In genomic region chr10:32057041-32057372, GRCh38 we compare ENCODE assay signal across 8 cellular contexts. TPM values are rescaled to one million over a fixed set of nuclear protein-coding genes. Genes with fewer than 3 reads are reported as not detected.
DNase-seq lines count a peak whose midpoint lies in the region; ATAC-seq, FAIRE-seq and TF ChIP-seq lines count a peak whose summit lies in the region.

No MANE protein-coding gene starts in this region.

- peaks cover 3% of the 10 kb centered on the region; the same call in 1 of the 2 replicates for H3F3A ChIP-seq in SU-DHL-6 (ENCODE audit: insufficient read depth)

- no peaks in the 10 kb centered on the region for H3K9me2 ChIP-seq in SU-DHL-6 (replicated peaks; ENCODE audit: insufficient read depth, low read length)

- H3K9ac ChIP-seq in SU-DHL-6 (ENCODE audit: low read length) (peak overlapping the region; percentile 94), skeletal muscle tissue (ENCODE audit: low read depth in 1 of 3, low read length in 3 of 3) (peak overlapping the region; percentile 89 to 92 (median 92))

- DNase-seq in GM12892 (ENCODE audit: insufficient read length) (no peak), foreskin fibroblast (no peak), pons (ENCODE audit: low spot score) (no peak), omental fat pad (ENCODE audit: low spot score) (no peak)
- DNase-seq in effector CD4-positive, alpha-beta T cell, result no peak

- H3K4me1 ChIP-seq in skeletal muscle tissue (ENCODE audit: control insufficient read depth in 3 of 3, insufficient read depth in 3 of 3, low read length in 3 of 3), result peaks cover 13 to 28% (median 18%) of the 10 kb centered on the region in 3 donors

- H3K27ac ChIP-seq in SU-DHL-6 (ENCODE audit: low read depth, low read length), result no peak overlapping the region
- peak overlapping the region; percentile 95 for H3K27ac ChIP-seq in skeletal muscle tissue (ENCODE audit: low read depth, low read length)

- no peaks in the 10 kb centered on the region for H3K9me3 ChIP-seq in SU-DHL-6 (ENCODE audit: insufficient read depth, low read length)
- no peaks in the 10 kb centered on the region for H3K9me3 ChIP-seq in skeletal muscle tissue (ENCODE audit: control insufficient read depth in 3 of 3, low read length in 3 of 3)

- ATAC-seq in GM19463 (IDR thresholded peaks at IDR 0.05; ENCODE audit: unreplicated experiment) (no peak), omental fat pad (ENCODE audit: low FRiP score) (no peak)

- H3K27me3 ChIP-seq in SU-DHL-6 (ENCODE audit: low read length), result no peaks in the 10 kb centered on the region
- H3K27me3 ChIP-seq in skeletal muscle tissue (ENCODE audit: control insufficient read depth in 3 of 3, insufficient read depth in 3 of 3, low read length in 3 of 3), result no peaks in the 10 kb centered on the region

- peak overlapping the region; percentile 97 for H2AFZ ChIP-seq in SU-DHL-6 (ENCODE audit: low read depth, low read length, severe bottlenecking)

- peaks cover 41% of the 10 kb centered on the region for H3K79me2 ChIP-seq in SU-DHL-6 (ENCODE audit: insufficient read depth, low read length)

- peaks cover 30% of the 10 kb centered on the region for H4K20me1 ChIP-seq in SU-DHL-6 (ENCODE audit: low read depth, low read length)

- no peak for TF ChIP-seq POLR2A in GM12892 (IDR thresholded peaks at IDR 0.05; ENCODE audit: low read depth, low read length)

- peak; percentile 17 for FAIRE-seq in GM12892 (lab: Jason Lieb, UNC)

- TF ChIP-seq CTCF in SU-DHL-6 (IDR thresholded peaks at IDR 0.05; ENCODE audit: insufficient read depth, low read length, poor library complexity, severe bottlenecking) (no peak), foreskin fibroblast (IDR thresholded peaks at IDR 0.05; ENCODE audit: low read depth, low read length) (no peak), omental fat pad (IDR thresholded peaks at IDR 0.05) (no peak)

- H3K4me2 ChIP-seq in SU-DHL-6 (ENCODE audit: low read depth, low read length, poor library complexity, severe bottlenecking), result peak overlapping the region; percentile 75

- no peaks in the 10 kb centered on the region for H3K36me3 ChIP-seq in SU-DHL-6 (ENCODE audit: low read length)
- no peaks in the 10 kb centered on the region for H3K36me3 ChIP-seq in skeletal muscle tissue (ENCODE audit: control insufficient read depth in 3 of 3, insufficient read depth in 3 of 3, low read length in 3 of 3)

- H3K4me3 ChIP-seq in SU-DHL-6 (ENCODE audit: insufficient read depth, low read length, poor library complexity, severe bottlenecking) (peak overlapping the region; percentile 92), foreskin fibroblast (ENCODE audit: low read depth in 1 of 2, low read length in 2 of 2) (peak overlapping the region; percentile 87 to 97), skeletal muscle tissue (ENCODE audit: low read length in 3 of 3) (peak overlapping the region; percentile 92 to 97 (median 95))

RNA-seq across cellular contexts. Expression of gene KIF5B, which starts 0.8 kb away (rescaled TPM):
- polyA plus RNA-seq in GM12892 (2012; ENCODE audit: missing spikeins), result 32.3 TPM
- 52.2 TPM for total RNA-seq in skeletal muscle tissue
- total RNA-seq in omental fat pad, result 100 to 1,000 TPM in 3 of 4 donors, 10 to 100 TPM in 1; 79.8 to 145 (median 119) TPM
